12 cellular contexts compared by ENCODE assay signal in the genomic region with DNA sequence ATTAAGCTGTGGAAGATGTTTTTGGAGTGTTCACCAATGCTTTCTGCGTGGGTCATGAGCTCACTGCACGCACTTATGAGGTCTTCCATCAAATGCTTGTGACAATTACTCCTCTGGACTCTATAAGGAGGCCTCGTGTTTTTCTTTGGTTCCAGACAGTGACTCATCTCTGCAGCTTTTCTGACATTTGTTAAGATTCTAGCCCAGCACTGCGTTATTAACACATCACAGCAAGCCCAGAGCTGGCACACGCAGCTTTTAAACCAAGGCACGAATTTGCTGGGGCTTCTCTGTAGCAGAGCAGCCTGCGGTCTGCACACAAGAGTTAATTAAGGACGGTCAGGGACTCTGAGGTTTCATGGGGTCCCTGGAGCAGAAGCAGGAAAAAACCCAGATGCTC. TPM values are rescaled to one million over a fixed set of nuclear protein-coding genes. Genes with fewer than 3 reads are reported as not detected.
DNase-seq lines count a peak whose midpoint lies in the region; TF ChIP-seq lines count a peak whose summit lies in the region.
"Had no signal": no experiment of that assay in that cellular context is flagged by ENCODE, and none has a peak within 500 bp of the region (broad histone marks: within the 10 kb centered on the region; RNA-seq: fewer than 3 reads in every experiment).

No MANE protein-coding gene starts in this region.

- no peaks in the 10 kb centered on the region for H3K27me3 ChIP-seq in BJ (ENCODE audit: control insufficient read depth, insufficient read depth, low read length)
- H3K27me3 ChIP-seq in MG63: no peaks in the 10 kb centered on the region
- no peaks in the 10 kb centered on the region for H3K27me3 ChIP-seq in neural cell (ENCODE audit: insufficient read depth, low read depth, low read length)

- H4K20me1 ChIP-seq in neural cell (ENCODE audit: insufficient read depth): no peaks in the 10 kb centered on the region

- H3K27ac ChIP-seq in neural cell (ENCODE audit: low read length): peak overlapping the region; percentile 24

- peaks cover 11% of the 10 kb centered on the region for H3F3A ChIP-seq in neural cell (ENCODE audit: insufficient read depth, low read length, poor library complexity, severe bottlenecking)

- CTCF ChIA-PET in BJ (lab: Yijun Ruan, JAX): interaction anchor here (1.2 to 1.5 kb wide), 3 partner anchors 12 to 425 kb away, joined by 3 to 5 read pairs (median 3); no protein-coding TSS in a partner anchor

- POLR2A ChIA-PET in BJ (lab: Charles Lee): no interaction called here

- no peak overlapping the region for H2AFZ ChIP-seq in neural cell (ENCODE audit: low read depth, low read length)

- TF ChIP-seq RAD21 in neural cell (conservative IDR thresholded peaks at IDR 0.05): no peak

- peak overlapping the region; percentile 18 for H3K9ac ChIP-seq in neural cell (ENCODE audit: low read length)

- no peak for TF ChIP-seq EP300 in neural cell (conservative IDR thresholded peaks at IDR 0.05; ENCODE audit: poor library complexity, severe bottlenecking)

- H3K9me3 ChIP-seq in MG63: no peaks in the 10 kb centered on the region
- no peaks in the 10 kb centered on the region for H3K9me3 ChIP-seq in neural cell (ENCODE audit: low read length)

- H3K4me3 ChIP-seq in BJ (ENCODE audit: low read depth, low read length) (no peak overlapping the region), MG63 (no peak overlapping the region), neural cell (ENCODE audit: low read length) (no peak overlapping the region)

- DNase-seq in BJ (ENCODE audit: low read depth) (peak; percentile 70), MG63 (peak; percentile 54), epidermal melanocyte (ENCODE audit: insufficient read length, low spot score) (peak; percentile 33), LoVo (ENCODE audit: low spot score) (no peak), GM19240 (ENCODE audit: insufficient read length, low spot score) (no peak), occipital lobe (lab: John Stamatoyannopoulos, UW) (no peak), HK-2 (ENCODE audit: unreplicated experiment) (no peak)
- DNase-seq: activated T-cell treated with anti-CD3 and anti-CD28 coated beads, Interleukin-2, amount 50 U/mL, for 4 hours; erythroblast; NCI-H2029 treated with DMSO at 0.1 percent for 48 hours; T-helper 1 cell had no signal

- H3K9me2 ChIP-seq in neural cell (ENCODE audit: insufficient read depth, low read length): no peaks in the 10 kb centered on the region

- no peak for TF ChIP-seq CTCF in BJ (IDR thresholded peaks at IDR 0.05; ENCODE audit: insufficient read depth, low read depth, low read length)
- TF ChIP-seq CTCF in neural cell (IDR thresholded peaks at IDR 0.05; ENCODE audit: poor library complexity, severe bottlenecking): no peak

- no peak overlapping the region for H3K4me2 ChIP-seq in neural cell (ENCODE audit: low read length)

- H3K79me2 ChIP-seq in neural cell (replicated peaks; ENCODE audit: insufficient read depth, low read length): no peaks in the 10 kb centered on the region

- H3K36me3 ChIP-seq in BJ (ENCODE audit: control insufficient read depth, insufficient read depth, low read length) (peaks cover 26% of the 10 kb centered on the region), MG63 (no peaks in the 10 kb centered on the region), neural cell (ENCODE audit: insufficient read depth, low read length) (no peaks in the 10 kb centered on the region)

TF ChIP-seq in neural cell, 6 proteins besides CTCF, POLR2A, EP300 and RAD21:
- TF ChIP-seq SMC3 (conservative IDR thresholded peaks at IDR 0.05; ENCODE audit: poor library complexity): no peak
- no peak for TF ChIP-seq TAF1 (IDR thresholded peaks at IDR 0.05; ENCODE audit: low read depth)
- TF ChIP-seq EZH2 (IDR thresholded peaks at IDR 0.05; ENCODE audit: borderline replicate concordance, insufficient read depth, low read length, poor library complexity, severe bottlenecking): no peak
- TF ChIP-seq, protein P1, sequence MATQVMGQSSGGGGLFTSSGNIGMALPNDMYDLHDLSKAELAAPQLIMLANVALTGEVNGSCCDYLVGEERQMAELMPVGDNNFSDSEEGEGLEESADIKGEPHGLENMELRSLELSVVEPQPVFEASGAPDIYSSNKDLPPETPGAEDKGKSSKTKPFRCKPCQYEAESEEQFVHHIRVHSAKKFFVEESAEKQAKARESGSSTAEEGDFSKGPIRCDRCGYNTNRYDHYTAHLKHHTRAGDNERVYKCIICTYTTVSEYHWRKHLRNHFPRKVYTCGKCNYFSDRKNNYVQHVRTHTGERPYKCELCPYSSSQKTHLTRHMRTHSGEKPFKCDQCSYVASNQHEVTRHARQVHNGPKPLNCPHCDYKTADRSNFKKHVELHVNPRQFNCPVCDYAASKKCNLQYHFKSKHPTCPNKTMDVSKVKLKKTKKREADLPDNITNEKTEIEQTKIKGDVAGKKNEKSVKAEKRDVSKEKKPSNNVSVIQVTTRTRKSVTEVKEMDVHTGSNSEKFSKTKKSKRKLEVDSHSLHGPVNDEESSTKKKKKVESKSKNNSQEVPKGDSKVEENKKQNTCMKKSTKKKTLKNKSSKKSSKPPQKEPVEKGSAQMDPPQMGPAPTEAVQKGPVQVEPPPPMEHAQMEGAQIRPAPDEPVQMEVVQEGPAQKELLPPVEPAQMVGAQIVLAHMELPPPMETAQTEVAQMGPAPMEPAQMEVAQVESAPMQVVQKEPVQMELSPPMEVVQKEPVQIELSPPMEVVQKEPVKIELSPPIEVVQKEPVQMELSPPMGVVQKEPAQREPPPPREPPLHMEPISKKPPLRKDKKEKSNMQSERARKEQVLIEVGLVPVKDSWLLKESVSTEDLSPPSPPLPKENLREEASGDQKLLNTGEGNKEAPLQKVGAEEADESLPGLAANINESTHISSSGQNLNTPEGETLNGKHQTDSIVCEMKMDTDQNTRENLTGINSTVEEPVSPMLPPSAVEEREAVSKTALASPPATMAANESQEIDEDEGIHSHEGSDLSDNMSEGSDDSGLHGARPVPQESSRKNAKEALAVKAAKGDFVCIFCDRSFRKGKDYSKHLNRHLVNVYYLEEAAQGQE (IDR thresholded peaks at IDR 0.05; ENCODE audit: borderline replicate concordance): no peak
- TF ChIP-seq MXI1 (conservative IDR thresholded peaks at IDR 0.05; ENCODE audit: poor library complexity, severe bottlenecking): no peak
- no peak for TF ChIP-seq POLR2AphosphoS5 (IDR thresholded peaks at IDR 0.05)

RNA-seq across cellular contexts. Expression of gene MEG3, which starts 16.9 kb away (rescaled TPM):
- 191 and 234 TPM in 2 replicates for polyA plus RNA-seq in BJ (2011; rRNA removed)
- polyA minus RNA-seq in BJ (2011; rRNA and poly(A)+ RNA removed): 38.4 and 52.7 TPM in 2 replicates
- not detected in 2 replicates for total RNA-seq in MG63 (2014; rRNA removed; shearing (Covaris generic); ENCODE audit: low replicate concordance)
- not detected in 2 replicates for polyA plus RNA-seq in neural cell
- polyA minus RNA-seq in neural cell: 0.46 TPM in 1 of 2 replicates, not detected in the other
- total RNA-seq in occipital lobe: 92.5 TPM

Comparison
In these comparisons a context has a peak if more than half of its experiments do, and no peak if none do; other contexts are left out.
1. DNase-seq: peak in BJ (single experiment), MG63 (single experiment) and epidermal melanocyte (single experiment); none in LoVo (single experiment), GM19240 (single experiment), occipital lobe (single experiment) and HK-2 (single experiment).
2. RNA of gene MEG3, which starts 16.9 kb away (total RNA-seq): 92.5 TPM in occipital lobe (single experiment); not detected in MG63; every median in the first group is over 10 times any median in the second.